In genomic region chrX:23504895-23505294, GRCh38 we compare ENCODE assay signal across 14 cellular contexts.
DNase-seq lines count a peak whose midpoint lies in the region; ATAC-seq and TF ChIP-seq lines count a peak whose summit lies in the region.
"Had no signal": no experiment of that assay in that cellular context is flagged by ENCODE, and none has a peak within 500 bp of the region (broad histone marks: within the 10 kb centered on the region; RNA-seq: fewer than 3 reads in every experiment).

No MANE protein-coding gene starts in this region.

- H3K27ac ChIP-seq in mesendoderm (ENCODE audit: low read depth, low read length) (no peak overlapping the region), tibial artery (peak overlapping the region; percentile 74 to 76)
- H3K27ac ChIP-seq: thyroid gland had no signal

- H3K9me3 Mint-ChIP-seq in chondrocyte (ENCODE audit: low read depth), result peaks cover 7% of the 10 kb centered on the region
- H3K9me3 Mint-ChIP-seq: activated T-cell treated with anti-CD3 and anti-CD28 coated beads, Interleukin-2, amount 50 U/mL, for 24 hours; neural crest cell; T-helper 2 cell treated with Interferon-gamma antibody and Interleukin-4, amounts not matched to agents 5 μg/mL and 100 μg/mL, for 36 hours had no signal

- H3K9ac ChIP-seq in mesendoderm (ENCODE audit: low read length), result no peak overlapping the region

- H3K18ac ChIP-seq in mesendoderm (ENCODE audit: low read length), result peak overlapping the region; percentile 39

- H2BK5ac ChIP-seq in mesendoderm (ENCODE audit: low read length), result no peak overlapping the region

- no peak overlapping the region for H2AK5ac ChIP-seq in mesendoderm (ENCODE audit: low read length)

- H3K4me1 ChIP-seq in mesendoderm (ENCODE audit: control insufficient read depth, low read depth, low read length) (no peaks in the 10 kb centered on the region), tibial artery (peaks cover 0 to 41% (median 6%) of the 10 kb centered on the region in 4 donors)
- H3K4me1 ChIP-seq: thyroid gland had no signal

- peak overlapping the region; percentile 81 for H3K4ac ChIP-seq in mesendoderm (ENCODE audit: low read depth, low read length)

- no peaks in the 10 kb centered on the region for H3K79me1 ChIP-seq in mesendoderm (ENCODE audit: low read length)

- ATAC-seq in omental fat pad (ENCODE audit: low FRiP score), result no peak
- ATAC-seq: activated CD8-positive, alpha-beta T cell treated with anti-CD3 and anti-CD28 coated beads, Interleukin-2, amount 10 ng/mL, durations not matched to agents 7 days and 5 days; stimulated activated memory B cell treated with anti-CD40 and anti-IgM and Interleukin-4, amounts not matched to agents 10 μg/mL and 1 μg/mL and 100 μg/mL, for 72 hours had no signal

- H4K8ac ChIP-seq in mesendoderm (ENCODE audit: low read depth, low read length), result no peak overlapping the region

- H3K27ac Mint-ChIP-seq in chondrocyte (ENCODE audit: unreplicated experiment), result peak overlapping the region; percentile 96
- H3K27ac Mint-ChIP-seq: activated CD8-positive, alpha-beta T cell treated with anti-CD3 and anti-CD28 coated beads, Interleukin-2, amount 10 ng/mL, durations not matched to agents 7 days and 5 days; activated naive CD4-positive, alpha-beta T cell treated with anti-CD3 and anti-CD28 coated beads for 36 hours; activated T-cell treated with anti-CD3 and anti-CD28 coated beads, Interleukin-2, amount 50 U/mL, for 24 hours; stimulated activated memory B cell treated with anti-CD40 and anti-IgM and Interleukin-4, amounts not matched to agents 10 μg/mL and 1 μg/mL and 100 μg/mL, for 72 hours; T-helper 2 cell treated with Interferon-gamma antibody and Interleukin-4, amounts not matched to agents 5 μg/mL and 100 μg/mL, for 36 hours had no signal

- no peak overlapping the region for H2BK120ac ChIP-seq in mesendoderm (ENCODE audit: low read depth, low read length)

- H3K56ac ChIP-seq in mesendoderm (ENCODE audit: low read length), result no peak overlapping the region

- peaks cover 5% of the 10 kb centered on the region for H3K36me3 Mint-ChIP-seq in chondrocyte (ENCODE audit: low read depth)
- H3K36me3 Mint-ChIP-seq: stimulated activated memory B cell treated with anti-CD40 and anti-IgM and Interleukin-4, amounts not matched to agents 10 μg/mL and 1 μg/mL and 100 μg/mL, for 72 hours had no signal

- H4K5ac ChIP-seq in mesendoderm (ENCODE audit: low read length), result no peak overlapping the region

- peaks cover 61% of the 10 kb centered on the region for H3K4me1 Mint-ChIP-seq in chondrocyte (ENCODE audit: low read depth)
- H3K4me1 Mint-ChIP-seq: stimulated activated memory B cell treated with anti-CD40 and anti-IgM and Interleukin-4, amounts not matched to agents 10 μg/mL and 1 μg/mL and 100 μg/mL, for 72 hours had no signal

- no peaks in the 10 kb centered on the region for H3K79me2 ChIP-seq in mesendoderm (ENCODE audit: control insufficient read depth, insufficient read depth, low read length)

- H3K4me2 ChIP-seq in mesendoderm (ENCODE audit: low read length), result no peak overlapping the region

- H3K9me3 ChIP-seq in tibial artery, result peaks cover 0 to 6% (median 4%) of the 10 kb centered on the region in 3 donors
- H3K9me3 ChIP-seq: thyroid gland had no signal

- H2BK15ac ChIP-seq in mesendoderm (replicated peaks; ENCODE audit: low read depth), result no peak overlapping the region

- H3K4me3 ChIP-seq in mesendoderm (ENCODE audit: low read length), result no peak overlapping the region
- no peak overlapping the region for H3K4me3 ChIP-seq in tibial artery
- H3K4me3 ChIP-seq: thyroid gland had no signal

- H3K36me3 ChIP-seq in mesendoderm (ENCODE audit: control insufficient read depth, insufficient read depth, low read length) (no peaks in the 10 kb centered on the region), tibial artery (no peaks in the 10 kb centered on the region)
- H3K36me3 ChIP-seq: thyroid gland had no signal

- no peaks in the 10 kb centered on the region for H3K27me3 Mint-ChIP-seq in chondrocyte (ENCODE audit: low read depth)
- H3K27me3 Mint-ChIP-seq: stimulated activated memory B cell treated with anti-CD40 and anti-IgM and Interleukin-4, amounts not matched to agents 10 μg/mL and 1 μg/mL and 100 μg/mL, for 72 hours had no signal

- peak overlapping the region; percentile 2 for H3K4me3 Mint-ChIP-seq in chondrocyte (ENCODE audit: unreplicated experiment)
- H3K4me3 Mint-ChIP-seq: activated CD8-positive, alpha-beta T cell treated with anti-CD3 and anti-CD28 coated beads, Interleukin-2, amount 10 ng/mL, durations not matched to agents 7 days and 5 days; activated naive CD4-positive, alpha-beta T cell treated with anti-CD3 and anti-CD28 coated beads for 36 hours; activated T-cell treated with anti-CD3 and anti-CD28 coated beads, Interleukin-2, amount 50 U/mL, for 24 hours; neural crest cell; stimulated activated memory B cell treated with anti-CD40 and anti-IgM and Interleukin-4, amounts not matched to agents 10 μg/mL and 1 μg/mL and 100 μg/mL, for 72 hours; T-helper 2 cell treated with Interferon-gamma antibody and Interleukin-4, amounts not matched to agents 5 μg/mL and 100 μg/mL, for 36 hours had no signal

- TF ChIP-seq CTCF in chondrocyte (IDR thresholded peaks at IDR 0.05), result no peak
- TF ChIP-seq CTCF in tibial artery (IDR thresholded peaks at IDR 0.05), result no peak
- TF ChIP-seq CTCF in omental fat pad (IDR thresholded peaks at IDR 0.05), result no peak

- DNase-seq in LHCN-M2 (ENCODE audit: low read depth), result peak; percentile 73
- no peak for DNase-seq in chondrocyte (ENCODE audit: low spot score)
- DNase-seq in mesendoderm, result no peak
- no peak for DNase-seq in tibial artery
- DNase-seq in activated naive CD4-positive, alpha-beta T cell treated with Interleukin-2 at 50 U/mL for 16 hours, result no peak
- DNase-seq in glomerular visceral epithelial cell (ENCODE audit: extremely low spot score), result no peak
- no peak for DNase-seq in omental fat pad (ENCODE audit: low spot score)
- DNase-seq: activated CD8-positive, alpha-beta T cell treated with anti-CD3 and anti-CD28 coated beads, Interleukin-2, amount 10 ng/mL, durations not matched to agents 7 days and 5 days; activated naive CD4-positive, alpha-beta T cell treated with anti-CD3 and anti-CD28 coated beads for 36 hours; activated T-cell treated with anti-CD3 and anti-CD28 coated beads, Interleukin-2, amount 50 U/mL, for 24 hours had no signal

- intact Hi-C loops in tibial artery (cut with DNase I; ENCODE audit: low total_unique reads), result no loop called here

- H3K27me3 ChIP-seq in mesendoderm (ENCODE audit: insufficient read depth, low read length, poor library complexity), result no peaks in the 10 kb centered on the region
- H3K27me3 ChIP-seq in tibial artery, result no peaks in the 10 kb centered on the region
- H3K27me3 ChIP-seq: thyroid gland had no signal

- no peak overlapping the region for H3K23ac ChIP-seq in mesendoderm (ENCODE audit: low read length)

- no CpG with 5 or more reads among the region's 2 CpGs for WGBS in mesendoderm (ENCODE audit: extremely low coverage, insufficient coverage, low lambda C conversion rate)
